In the genomic region with DNA sequence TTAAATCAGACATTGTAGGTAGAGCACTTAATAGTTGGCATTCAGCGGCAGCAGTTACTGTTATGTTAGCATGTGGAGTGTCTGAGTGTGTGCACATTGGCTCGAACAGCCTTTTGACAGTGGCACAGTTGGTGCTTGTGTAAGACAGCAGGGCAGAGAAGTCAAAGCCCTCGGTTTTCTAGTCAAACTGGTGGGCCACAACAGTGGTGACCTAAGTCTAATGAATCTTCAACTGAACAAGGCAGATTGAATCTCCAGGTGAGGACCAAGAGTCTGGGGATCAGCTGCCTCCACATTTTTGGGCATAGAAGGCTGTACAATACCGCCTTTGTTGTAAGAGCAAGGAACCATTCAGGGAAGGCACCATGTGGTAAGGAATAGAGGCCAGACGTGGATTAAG, we compare ENCODE assay signal across 8 cellular contexts. TPM values are rescaled to one million over a fixed set of nuclear protein-coding genes. Genes with fewer than 3 reads are reported as not detected.
DNase-seq lines count a peak whose midpoint lies in the region; ATAC-seq and TF ChIP-seq lines count a peak whose summit lies in the region.
"Not testable (repeated sequence)": the region's sequence is repeated elsewhere in the genome, so short reads cannot be mapped to it uniquely, and the experiment has no call there.

No MANE protein-coding gene starts in this region.

- not testable (repeated sequence) for ATAC-seq in CD4-positive, CD25-positive, alpha-beta regulatory T cell (ENCODE audit: low read depth in 2 of 2); stimulated activated naive CD8-positive, alpha-beta T cell treated with anti-CD3 and anti-CD28 coated beads, Interleukin-15, amount 100 ng/mL, for 72 hours

- not testable (repeated sequence) for TF ChIP-seq CTCF in chondrocyte (IDR thresholded peaks at IDR 0.05); hepatocyte (IDR thresholded peaks at IDR 0.05; ENCODE audit: poor library complexity); nephron (IDR thresholded peaks at IDR 0.05; ENCODE audit: unreplicated experiment in 3 of 3)

- not testable (repeated sequence) for H3K27ac ChIP-seq in CD4-positive, CD25-positive, alpha-beta regulatory T cell (ENCODE audit: insufficient read depth, low read length, poor library complexity, severe bottlenecking); HUES64 (ENCODE audit: low read depth, low read length); SK-N-MC; hepatocyte

- H3K9me3 ChIP-seq in CD4-positive, CD25-positive, alpha-beta regulatory T cell (ENCODE audit: control insufficient read depth in 2 of 2, low read length in 2 of 2); HUES64 (ENCODE audit: insufficient read depth, low read depth, low read length); SK-N-MC (ENCODE audit: low read depth, low read length); hepatocyte (ENCODE audit: low read depth): not testable (repeated sequence)

- intact Hi-C loops in activated T-helper 1 cell treated with anti-CD3 and anti-CD28 coated beads, Interleukin-12 subunit alpha, Interleukin-12 subunit beta, Interleukin-2, Interleukin-4 antibody, amounts not matched to agents 30 ng/mL and 10 ng/mL and 1 ng/mL, durations not matched to agents 14 hours and 24 hours and 36 hours (cut with micrococcal nuclease): loop anchor here (2.0 to 5.0 kb wide), 5 partner anchors 128 to 381 kb away; a partner anchor contains a TSS

- H3K4me1 ChIP-seq in CD4-positive, CD25-positive, alpha-beta regulatory T cell (ENCODE audit: control insufficient read depth, insufficient read depth, low read length, poor library complexity, severe bottlenecking): peaks cover 19% of the 10 kb centered on the region
- H3K4me1 ChIP-seq in HUES64 (ENCODE audit: insufficient read depth, low read length); hepatocyte (ENCODE audit: insufficient read depth): not testable (repeated sequence)

- peaks cover 11% of the 10 kb centered on the region for H3K36me3 Mint-ChIP-seq in CD4-positive, CD25-positive, alpha-beta regulatory T cell
- not testable (repeated sequence) for H3K36me3 Mint-ChIP-seq in activated T-helper 1 cell treated with anti-CD3 and anti-CD28 coated beads, Interleukin-12 subunit alpha, Interleukin-12 subunit beta, Interleukin-2, Interleukin-4 antibody, amounts not matched to agents 30 ng/mL and 10 ng/mL and 1 ng/mL, durations not matched to agents 14 hours and 24 hours and 36 hours (ENCODE audit: low read depth); chondrocyte (ENCODE audit: low read depth); nephron (ENCODE audit: low read depth)

- 92% methylated on average over 5 of the region's 5 CpGs for WGBS in HUES64
- 96% methylated on average over 5 of the region's 5 CpGs for WGBS in hepatocyte (ENCODE audit: low lambda C conversion rate, missing lambda C conversion rate)

- not testable (repeated sequence) for H2AFZ ChIP-seq in hepatocyte

- not testable (repeated sequence) for H3K9ac ChIP-seq in HUES64 (ENCODE audit: low read depth, low read length)
- peak overlapping the region; percentile 96 for H3K9ac ChIP-seq in SK-N-MC (ENCODE audit: insufficient read length)

- H3K27ac Mint-ChIP-seq in CD4-positive, CD25-positive, alpha-beta regulatory T cell: peak overlapping the region in 2 of 3 donors; percentile 97
- not testable (repeated sequence) for H3K27ac Mint-ChIP-seq in activated T-helper 1 cell treated with anti-CD3 and anti-CD28 coated beads, Interleukin-12 subunit alpha, Interleukin-12 subunit beta, Interleukin-2, Interleukin-4 antibody, amounts not matched to agents 30 ng/mL and 10 ng/mL and 1 ng/mL, durations not matched to agents 14 hours and 24 hours and 36 hours; chondrocyte (ENCODE audit: unreplicated experiment); stimulated activated naive CD8-positive, alpha-beta T cell treated with anti-CD3 and anti-CD28 coated beads, Interleukin-15, amount 100 ng/mL, for 72 hours
- H3K27ac Mint-ChIP-seq in nephron: peak overlapping the region in 1 of 3 experiments; percentile 94

- not testable (repeated sequence) for H4K20me1 ChIP-seq in hepatocyte (ENCODE audit: insufficient read depth, poor library complexity, severe bottlenecking)

- H3K9me3 Mint-ChIP-seq in CD4-positive, CD25-positive, alpha-beta regulatory T cell; activated T-helper 1 cell treated with anti-CD3 and anti-CD28 coated beads, Interleukin-12 subunit alpha, Interleukin-12 subunit beta, Interleukin-2, Interleukin-4 antibody, amounts not matched to agents 30 ng/mL and 10 ng/mL and 1 ng/mL, durations not matched to agents 14 hours and 24 hours and 36 hours; chondrocyte (ENCODE audit: low read depth); nephron; stimulated activated naive CD8-positive, alpha-beta T cell treated with anti-CD3 and anti-CD28 coated beads, Interleukin-15, amount 100 ng/mL, for 72 hours: not testable (repeated sequence)

- H3K27me3 ChIP-seq in CD4-positive, CD25-positive, alpha-beta regulatory T cell (ENCODE audit: control insufficient read depth, insufficient read depth, low read length); HUES64 (ENCODE audit: insufficient read depth, low read length); hepatocyte: not testable (repeated sequence)

- H3K4me3 ChIP-seq in CD4-positive, CD25-positive, alpha-beta regulatory T cell (ENCODE audit: low read depth, low read length): peak overlapping the region; percentile 84
- H3K4me3 ChIP-seq in HUES64 (ENCODE audit: low read length) (peak overlapping the region; percentile 86; the same call in 1 of the 2 replicates), SK-N-MC (peak overlapping the region; percentile 98)
- H3K4me3 ChIP-seq in hepatocyte: not testable (repeated sequence)

- H3K4me2 ChIP-seq in hepatocyte: peak overlapping the region; percentile 93

- peaks cover 17% of the 10 kb centered on the region for H3K79me2 ChIP-seq in hepatocyte

- H3K36me3 ChIP-seq in CD4-positive, CD25-positive, alpha-beta regulatory T cell (ENCODE audit: control insufficient read depth, insufficient read depth, low read length); SK-N-MC (ENCODE audit: insufficient read depth, low read length); hepatocyte (replicated peaks; ENCODE audit: insufficient read depth, low read depth): not testable (repeated sequence)
- peaks cover 17% of the 10 kb centered on the region for H3K36me3 ChIP-seq in HUES64 (ENCODE audit: insufficient read depth, low read length)

- DNase-seq in CD4-positive, CD25-positive, alpha-beta regulatory T cell; SK-N-MC (ENCODE audit: low read depth, low spot score); activated T-helper 1 cell treated with anti-CD3 and anti-CD28 coated beads, Interleukin-12 subunit alpha, Interleukin-12 subunit beta, Interleukin-2, Interleukin-4 antibody, amounts not matched to agents 30 ng/mL and 10 ng/mL and 1 ng/mL, durations not matched to agents 14 hours and 24 hours and 36 hours (ENCODE audit: low spot score); chondrocyte (ENCODE audit: low spot score); hepatocyte (ENCODE audit: low spot score); stimulated activated naive CD8-positive, alpha-beta T cell treated with anti-CD3 and anti-CD28 coated beads, Interleukin-15, amount 100 ng/mL, for 72 hours: not testable (repeated sequence)

- peak overlapping the region; percentile 95 to 99 (median 98) for H3K4me3 Mint-ChIP-seq in CD4-positive, CD25-positive, alpha-beta regulatory T cell
- H3K4me3 Mint-ChIP-seq in activated T-helper 1 cell treated with anti-CD3 and anti-CD28 coated beads, Interleukin-12 subunit alpha, Interleukin-12 subunit beta, Interleukin-2, Interleukin-4 antibody, amounts not matched to agents 30 ng/mL and 10 ng/mL and 1 ng/mL, durations not matched to agents 14 hours and 24 hours and 36 hours: peak overlapping the region; percentile 99
- H3K4me3 Mint-ChIP-seq in chondrocyte (ENCODE audit: unreplicated experiment) (peak overlapping the region; percentile 98), nephron (peak overlapping the region; percentile 97 to 99 (median 97))
- peak overlapping the region; percentile 99 to 100 for H3K4me3 Mint-ChIP-seq in stimulated activated naive CD8-positive, alpha-beta T cell treated with anti-CD3 and anti-CD28 coated beads, Interleukin-15, amount 100 ng/mL, for 72 hours

- H3K4me1 Mint-ChIP-seq in CD4-positive, CD25-positive, alpha-beta regulatory T cell: peaks cover 12 to 36% (median 22%) of the 10 kb centered on the region in 4 donors
- peaks cover 22% of the 10 kb centered on the region for H3K4me1 Mint-ChIP-seq in activated T-helper 1 cell treated with anti-CD3 and anti-CD28 coated beads, Interleukin-12 subunit alpha, Interleukin-12 subunit beta, Interleukin-2, Interleukin-4 antibody, amounts not matched to agents 30 ng/mL and 10 ng/mL and 1 ng/mL, durations not matched to agents 14 hours and 24 hours and 36 hours (ENCODE audit: low read depth)
- peaks cover 25% of the 10 kb centered on the region for H3K4me1 Mint-ChIP-seq in chondrocyte (ENCODE audit: low read depth)
- H3K4me1 Mint-ChIP-seq in nephron: peaks cover 22% of the 10 kb centered on the region
- peaks cover 30% of the 10 kb centered on the region for H3K4me1 Mint-ChIP-seq in stimulated activated naive CD8-positive, alpha-beta T cell treated with anti-CD3 and anti-CD28 coated beads, Interleukin-15, amount 100 ng/mL, for 72 hours

- H3K27me3 Mint-ChIP-seq in CD4-positive, CD25-positive, alpha-beta regulatory T cell; activated T-helper 1 cell treated with anti-CD3 and anti-CD28 coated beads, Interleukin-12 subunit alpha, Interleukin-12 subunit beta, Interleukin-2, Interleukin-4 antibody, amounts not matched to agents 30 ng/mL and 10 ng/mL and 1 ng/mL, durations not matched to agents 14 hours and 24 hours and 36 hours (ENCODE audit: insufficient read depth); chondrocyte (ENCODE audit: low read depth); nephron (ENCODE audit: low read depth); stimulated activated naive CD8-positive, alpha-beta T cell treated with anti-CD3 and anti-CD28 coated beads, Interleukin-15, amount 100 ng/mL, for 72 hours: not testable (repeated sequence)

- not testable (repeated sequence) for H3K9me2 ChIP-seq in hepatocyte (replicated peaks; ENCODE audit: insufficient read depth)

RNA-seq across cellular contexts. Expression of a gene that starts 1.3 kb away (rescaled TPM):
- total RNA-seq in CD4-positive, CD25-positive, alpha-beta regulatory T cell: 24.1 TPM
- 10 to 100 TPM in 3 of 4 donors, 1 to 10 TPM in 1; 9.1 to 23.6 (median 15.0) TPM for polyA plus RNA-seq in CD4-positive, CD25-positive, alpha-beta regulatory T cell
- polyA plus RNA-seq in HUES64 (2013, experiment 1 of 2): 20.9 TPM
- 28.3 TPM for polyA plus RNA-seq in HUES64 (2013, experiment 2 of 2)
- total RNA-seq in activated T-helper 1 cell treated with anti-CD3 and anti-CD28 coated beads, Interleukin-12 subunit alpha, Interleukin-12 subunit beta, Interleukin-2, Interleukin-4 antibody, amounts not matched to agents 30 ng/mL and 10 ng/mL and 1 ng/mL, durations not matched to agents 14 hours and 24 hours and 36 hours: 33.2 and 34.9 TPM in 2 replicates
- 23.9 to 30.4 TPM (median 27.4 TPM) in 3 replicates for total RNA-seq in chondrocyte
- 29.1 and 30.1 TPM in 2 replicates for total RNA-seq in hepatocyte
- 33.3 and 36.9 TPM in 2 replicates for polyA plus RNA-seq in hepatocyte
